In genomic region chr11:100961633-100962032, GRCh38 we compare ENCODE assay signal across 13 cellular contexts.
"Had no signal": no experiment of that assay in that cellular context is flagged by ENCODE, and none has a peak within 500 bp of the region (broad histone marks: within the 10 kb centered on the region; RNA-seq: fewer than 3 reads in every experiment).

No MANE protein-coding gene starts in this region.

- H3K9me3 Mint-ChIP-seq: activated CD4-positive, alpha-beta memory T cell treated with anti-CD3 and anti-CD28 coated beads, Interleukin-2, amount 10 ng/mL, durations not matched to agents 7 days and 5 days; T-helper 1 cell treated with Interleukin-12 subunit alpha and Interleukin-12 subunit beta and Interleukin-4 antibody, amounts not matched to agents 30 μg/mL and 1 μg/mL, for 36 hours had no signal

- H3K4me3 Mint-ChIP-seq: activated CD4-positive, alpha-beta memory T cell treated with anti-CD3 and anti-CD28 coated beads, Interleukin-2, amount 10 ng/mL, durations not matched to agents 7 days and 5 days; activated CD4-positive, alpha-beta T cell treated with anti-CD3 and anti-CD28 coated beads for 36 hours; natural killer cell treated with Interleukin-12 subunit alpha and Interleukin-12 subunit beta and Interleukin-15 and Interleukin-18, amount 100 ng/mL, for 72 hours; stimulated activated memory B cell treated with anti-CD40 and anti-IgM and Interleukin-4, amounts not matched to agents 10 μg/mL and 1 μg/mL and 100 μg/mL, for 72 hours; T-helper 1 cell treated with Interleukin-12 subunit alpha and Interleukin-12 subunit beta and Interleukin-4 antibody, amounts not matched to agents 30 μg/mL and 1 μg/mL, for 36 hours had no signal

- H3K4me1 Mint-ChIP-seq: activated CD4-positive, alpha-beta memory T cell treated with anti-CD3 and anti-CD28 coated beads, Interleukin-2, amount 10 ng/mL, durations not matched to agents 7 days and 5 days; activated CD4-positive, alpha-beta T cell treated with anti-CD3 and anti-CD28 coated beads for 36 hours; stimulated activated memory B cell treated with anti-CD40 and anti-IgM and Interleukin-4, amounts not matched to agents 10 μg/mL and 1 μg/mL and 100 μg/mL, for 72 hours had no signal

- H3K27ac ChIP-seq: hepatocyte, left ventricle myocardium inferior had no signal

- H3K27me3 ChIP-seq: hepatocyte had no signal

- DNase-seq: activated CD4-positive, alpha-beta memory T cell treated with anti-CD3 and anti-CD28 coated beads, Interleukin-2, amount 10 ng/mL, durations not matched to agents 7 days and 5 days; activated CD4-positive, alpha-beta T cell treated with anti-CD3 and anti-CD28 coated beads for 36 hours; activated gamma-delta T cell treated with Interleukin-2 at 50 U/mL for 16 hours; activated T-cell treated with anti-CD3 and anti-CD28 coated beads, Interleukin-2, amount 50 U/mL, for 48 hours; aorta; kidney; left ventricle myocardium inferior; retina had no signal

- FAIRE-seq: endometrium, kidney had no signal

- H3K27me3 Mint-ChIP-seq: activated CD4-positive, alpha-beta memory T cell treated with anti-CD3 and anti-CD28 coated beads, Interleukin-2, amount 10 ng/mL, durations not matched to agents 7 days and 5 days; activated CD4-positive, alpha-beta T cell treated with anti-CD3 and anti-CD28 coated beads for 36 hours; natural killer cell treated with Interleukin-12 subunit alpha and Interleukin-12 subunit beta and Interleukin-15 and Interleukin-18, amount 100 ng/mL, for 72 hours; stimulated activated memory B cell treated with anti-CD40 and anti-IgM and Interleukin-4, amounts not matched to agents 10 μg/mL and 1 μg/mL and 100 μg/mL, for 72 hours had no signal

- H3K27ac Mint-ChIP-seq: activated CD4-positive, alpha-beta memory T cell treated with anti-CD3 and anti-CD28 coated beads, Interleukin-2, amount 10 ng/mL, durations not matched to agents 7 days and 5 days; activated CD4-positive, alpha-beta T cell treated with anti-CD3 and anti-CD28 coated beads for 36 hours; natural killer cell treated with Interleukin-12 subunit alpha and Interleukin-12 subunit beta and Interleukin-15 and Interleukin-18, amount 100 ng/mL, for 72 hours; stimulated activated memory B cell treated with anti-CD40 and anti-IgM and Interleukin-4, amounts not matched to agents 10 μg/mL and 1 μg/mL and 100 μg/mL, for 72 hours; T-helper 1 cell treated with Interleukin-12 subunit alpha and Interleukin-12 subunit beta and Interleukin-4 antibody, amounts not matched to agents 30 μg/mL and 1 μg/mL, for 36 hours had no signal

- H3K9me3 ChIP-seq: left ventricle myocardium inferior had no signal

- H3K4me3 ChIP-seq: hepatocyte, left ventricle myocardium inferior had no signal
